In the genomic region with DNA sequence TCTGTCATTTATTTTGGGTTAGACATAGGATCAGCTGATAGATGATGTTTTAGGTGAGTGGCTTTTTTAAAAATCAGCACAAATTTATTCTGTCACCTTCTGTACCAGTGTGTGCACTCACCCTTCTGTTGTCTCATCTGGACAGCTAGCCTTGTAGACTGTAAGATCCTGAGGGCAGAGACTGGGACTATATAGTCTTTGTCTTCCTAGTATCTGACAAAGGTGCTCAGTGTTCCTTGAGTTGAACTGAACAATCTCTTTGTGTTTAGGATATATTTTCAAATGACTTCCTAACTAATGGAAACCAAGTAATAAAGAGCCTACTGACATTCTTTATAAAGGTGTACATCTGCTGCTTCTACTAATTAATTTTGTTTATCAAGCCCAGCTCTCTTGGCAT, we compare ENCODE assay signal across 23 cellular contexts. TPM values are rescaled to one million over a fixed set of nuclear protein-coding genes. Genes with fewer than 3 reads are reported as not detected.
DNase-seq lines count a peak whose midpoint lies in the region; ATAC-seq and TF ChIP-seq lines count a peak whose summit lies in the region.
"Had no signal": no experiment of that assay in that cellular context is flagged by ENCODE, and none has a peak within 500 bp of the region (broad histone marks: within the 10 kb centered on the region; RNA-seq: fewer than 3 reads in every experiment).

No MANE protein-coding gene starts in this region.

- no peak overlapping the region for H2BK12ac ChIP-seq in mesenchymal stem cell (ENCODE audit: low read length in 2 of 2)

- H3K27me3 ChIP-seq in mesenchymal stem cell (ENCODE audit: control insufficient read depth in 1 of 2, insufficient read depth in 1 of 2, low read length in 2 of 2) (no peaks in the 10 kb centered on the region), upper lobe of right lung (no peaks in the 10 kb centered on the region)

- intact Hi-C loops in upper lobe of right lung (cut with DNase I), result no loop called here

- no peak overlapping the region for H4K8ac ChIP-seq in mesenchymal stem cell (ENCODE audit: low read length)

- no peak overlapping the region for H2AK5ac ChIP-seq in mesenchymal stem cell (ENCODE audit: low read length, severe bottlenecking)

- peak overlapping the region; percentile 24 for H3K4me3 Mint-ChIP-seq in T-helper 2 cell treated with Interferon-gamma antibody and Interleukin-4, amounts not matched to agents 5 μg/mL and 100 μg/mL, for 36 hours
- no peak overlapping the region for H3K4me3 Mint-ChIP-seq in activated T-cell treated with anti-CD3 and anti-CD28 coated beads, Interleukin-2, amount 50 U/mL, for 4 hours
- H3K4me3 Mint-ChIP-seq: activated CD4-positive, alpha-beta memory T cell treated with anti-CD3 and anti-CD28 coated beads, Interleukin-2, amount 10 ng/mL, durations not matched to agents 7 days and 5 days; stimulated activated naive B cell treated with anti-CD40 and anti-IgM and Interleukin-4, amounts not matched to agents 10 μg/mL and 1 μg/mL and 100 μg/mL, for 72 hours had no signal

- in situ Hi-C loops in astrocyte of the spinal cord (cut with HindIII; ENCODE audit: low sequenced_read_pairs), result no loop called here

- peaks cover 32% of the 10 kb centered on the region for H3K27me3 Mint-ChIP-seq in T-helper 2 cell treated with Interferon-gamma antibody and Interleukin-4, amounts not matched to agents 5 μg/mL and 100 μg/mL, for 36 hours (ENCODE audit: low read depth)
- H3K27me3 Mint-ChIP-seq in activated T-cell treated with anti-CD3 and anti-CD28 coated beads, Interleukin-2, amount 50 U/mL, for 4 hours (ENCODE audit: low read depth), result peaks cover 42% of the 10 kb centered on the region

- no peak for ATAC-seq in upper lobe of right lung
- no peak for ATAC-seq in activated T-cell treated with anti-CD3 and anti-CD28 coated beads, Interleukin-2, amount 50 U/mL, for 4 hours
- ATAC-seq in GM21526 (IDR thresholded peaks at IDR 0.05; ENCODE audit: low FRiP score, unreplicated experiment), result no peak
- ATAC-seq: Right ventricle myocardium inferior; stimulated activated naive B cell treated with anti-CD40 and anti-IgM and Interleukin-4, amounts not matched to agents 10 μg/mL and 1 μg/mL and 100 μg/mL, for 72 hours had no signal

- H2BK5ac ChIP-seq in mesenchymal stem cell (ENCODE audit: low read depth, low read length, poor library complexity, severe bottlenecking), result no peak overlapping the region

- H3K14ac ChIP-seq in mesenchymal stem cell (ENCODE audit: low read length in 2 of 2), result no peak overlapping the region

- no peaks in the 10 kb centered on the region for H3K9me3 Mint-ChIP-seq in T-helper 2 cell treated with Interferon-gamma antibody and Interleukin-4, amounts not matched to agents 5 μg/mL and 100 μg/mL, for 36 hours
- no peaks in the 10 kb centered on the region for H3K9me3 Mint-ChIP-seq in activated T-cell treated with anti-CD3 and anti-CD28 coated beads, Interleukin-2, amount 50 U/mL, for 4 hours
- H3K9me3 Mint-ChIP-seq: activated CD4-positive, alpha-beta memory T cell treated with anti-CD3 and anti-CD28 coated beads, Interleukin-2, amount 10 ng/mL, durations not matched to agents 7 days and 5 days; stimulated activated naive B cell treated with anti-CD40 and anti-IgM and Interleukin-4, amounts not matched to agents 10 μg/mL and 1 μg/mL and 100 μg/mL, for 72 hours had no signal

- no peak overlapping the region for H3K18ac ChIP-seq in mesenchymal stem cell (ENCODE audit: low read depth in 1 of 2, low read length in 2 of 2)

- no peak overlapping the region for H3K23ac ChIP-seq in mesenchymal stem cell (ENCODE audit: low read length in 2 of 2)

- H3K9ac ChIP-seq in mesenchymal stem cell (ENCODE audit: low read length), result no peak overlapping the region

- TF ChIP-seq CTCF in astrocyte of the spinal cord (IDR thresholded peaks at IDR 0.05; ENCODE audit: low read depth, low read length), result no peak
- no peak for TF ChIP-seq CTCF in upper lobe of right lung (IDR thresholded peaks at IDR 0.05)

- H3K4me2 ChIP-seq in mesenchymal stem cell (ENCODE audit: low read length, poor library complexity, severe bottlenecking), result peak overlapping the region; percentile 0

- no peak overlapping the region for H3K27ac Mint-ChIP-seq in T-helper 2 cell treated with Interferon-gamma antibody and Interleukin-4, amounts not matched to agents 5 μg/mL and 100 μg/mL, for 36 hours
- H3K27ac Mint-ChIP-seq: activated CD4-positive, alpha-beta memory T cell treated with anti-CD3 and anti-CD28 coated beads, Interleukin-2, amount 10 ng/mL, durations not matched to agents 7 days and 5 days; stimulated activated naive B cell treated with anti-CD40 and anti-IgM and Interleukin-4, amounts not matched to agents 10 μg/mL and 1 μg/mL and 100 μg/mL, for 72 hours had no signal

- no peak for DNase-seq in T-helper 2 cell treated with Interferon-gamma antibody and Interleukin-4, amounts not matched to agents 5 μg/mL and 100 μg/mL, for 36 hours (ENCODE audit: low spot score)
- DNase-seq in T-helper 2 cell (no peak), astrocyte of the spinal cord (ENCODE audit: low read depth, low spot score) (no peak), mesenchymal stem cell (no peak), upper lobe of right lung (no peak), NCI-H526 treated with DMSO at 0.1 percent for 48 hours (lab: John Stamatoyannopoulos, UW) (no peak)
- no peak for DNase-seq in activated T-cell treated with anti-CD3 and anti-CD28 coated beads, Interleukin-2, amount 50 U/mL, for 4 hours
- DNase-seq: activated CD4-positive, alpha-beta memory T cell treated with anti-CD3 and anti-CD28 coated beads, Interleukin-2, amount 10 ng/mL, durations not matched to agents 7 days and 5 days; central memory CD4-positive, alpha-beta T cell; DMS79; effector CD4-positive, alpha-beta T cell; hippocampal formation; islet precursor cell; mesendoderm; NCI-H146; NCI-H226; stimulated activated naive B cell treated with anti-CD40 and anti-IgM and Interleukin-4, amounts not matched to agents 10 μg/mL and 1 μg/mL and 100 μg/mL, for 72 hours had no signal

- H2AFZ ChIP-seq in mesenchymal stem cell (ENCODE audit: low read depth, low read length), result no peak overlapping the region

- H3K4me1 ChIP-seq in mesenchymal stem cell (ENCODE audit: control insufficient read depth, insufficient read depth, low read depth, low read length) (peaks cover 7% of the 10 kb centered on the region), upper lobe of right lung (peaks cover 23% of the 10 kb centered on the region)

- H3K4me1 Mint-ChIP-seq in T-helper 2 cell treated with Interferon-gamma antibody and Interleukin-4, amounts not matched to agents 5 μg/mL and 100 μg/mL, for 36 hours (ENCODE audit: low read depth), result peaks cover 21% of the 10 kb centered on the region
- H3K4me1 Mint-ChIP-seq in activated T-cell treated with anti-CD3 and anti-CD28 coated beads, Interleukin-2, amount 50 U/mL, for 4 hours (ENCODE audit: low read depth), result peaks cover 14% of the 10 kb centered on the region

- H3K9me3 ChIP-seq in mesenchymal stem cell (ENCODE audit: control insufficient read depth, low read length) (no peaks in the 10 kb centered on the region), upper lobe of right lung (no peaks in the 10 kb centered on the region)

- H3K36me3 ChIP-seq in mesenchymal stem cell (ENCODE audit: control insufficient read depth in 1 of 2, insufficient read depth in 2 of 2, low read depth in 1 of 2, low read length in 2 of 2) (peaks cover 0 to 9% of the 10 kb centered on the region in 2 experiments), upper lobe of right lung (no peaks in the 10 kb centered on the region)

- H3K27ac ChIP-seq in mesenchymal stem cell (ENCODE audit: low read length, poor library complexity, severe bottlenecking) (no peak overlapping the region), upper lobe of right lung (no peak overlapping the region)
- H3K27ac ChIP-seq: C4-2B had no signal

- H2BK120ac ChIP-seq in mesenchymal stem cell (ENCODE audit: low read depth, low read length), result no peak overlapping the region

- H3K4me3 ChIP-seq in astrocyte of the spinal cord (ENCODE audit: low read depth, low read length), result peak overlapping the region; percentile 70
- H3K4me3 ChIP-seq in mesenchymal stem cell (ENCODE audit: insufficient read depth in 1 of 2, low read depth in 1 of 2, low read length in 2 of 2), result no peak overlapping the region
- peak overlapping the region; percentile 15 for H3K4me3 ChIP-seq in upper lobe of right lung

- H2BK15ac ChIP-seq in mesenchymal stem cell (ENCODE audit: low read depth, poor library complexity, severe bottlenecking), result no peak overlapping the region

- no peaks in the 10 kb centered on the region for H3K79me1 ChIP-seq in mesenchymal stem cell (replicated peaks; ENCODE audit: low read length, poor library complexity, severe bottlenecking)

- H3K4ac ChIP-seq in mesenchymal stem cell (ENCODE audit: low read depth in 1 of 2, low read length in 2 of 2), result no peak overlapping the region

- H3K36me3 Mint-ChIP-seq in T-helper 2 cell treated with Interferon-gamma antibody and Interleukin-4, amounts not matched to agents 5 μg/mL and 100 μg/mL, for 36 hours (ENCODE audit: low read depth), result peaks cover 3% of the 10 kb centered on the region
- peaks cover 2% of the 10 kb centered on the region for H3K36me3 Mint-ChIP-seq in activated T-cell treated with anti-CD3 and anti-CD28 coated beads, Interleukin-2, amount 50 U/mL, for 4 hours (ENCODE audit: insufficient read depth)
- H3K36me3 Mint-ChIP-seq: stimulated activated naive B cell treated with anti-CD40 and anti-IgM and Interleukin-4, amounts not matched to agents 10 μg/mL and 1 μg/mL and 100 μg/mL, for 72 hours had no signal

- H4K91ac ChIP-seq in mesenchymal stem cell (ENCODE audit: low read length), result no peak overlapping the region

RNA-seq across cellular contexts. Expression of a gene that starts 3.0 kb away (rescaled TPM):
- polyA plus RNA-seq in mesenchymal stem cell (2013, experiment 1 of 2), result 58.0 TPM
- 59.6 TPM for polyA plus RNA-seq in mesenchymal stem cell (2013, experiment 2 of 2)
- total RNA-seq in upper lobe of right lung, result 19.5 TPM
- 1 to 10 TPM; 1.5 to 1.9 (median 1.5) TPM for total RNA-seq in activated T-cell treated with anti-CD3 and anti-CD28 coated beads, Interleukin-2, amount 50 U/mL, for 4 hours

RNA-seq across cellular contexts. Expression of a gene that starts 59.7 kb away (rescaled TPM):
- 0.12 TPM for polyA plus RNA-seq in mesenchymal stem cell (2013, experiment 1 of 2)
- polyA plus RNA-seq in mesenchymal stem cell (2013, experiment 2 of 2), result 0.04 TPM
- total RNA-seq in upper lobe of right lung, result 163 TPM
- total RNA-seq in activated T-cell treated with anti-CD3 and anti-CD28 coated beads, Interleukin-2, amount 50 U/mL, for 4 hours, result under 1 TPM in 2 of 3 donors, not detected in 1; 0.03 TPM
- total RNA-seq: A673; activated CD4-positive, alpha-beta memory T cell treated with anti-CD3 and anti-CD28 coated beads, Interleukin-2, amount 10 ng/mL, durations not matched to agents 7 days and 5 days; H1; T-helper 1 cell treated with Interleukin-12 subunit alpha and Interleukin-12 subunit beta and Interleukin-4 antibody, amounts not matched to agents 30 ng/mL and 1 ng/mL, for 36 hours had no signal
- polyA plus RNA-seq: H1 had no signal

Comparison
In these comparisons a context has a peak if more than half of its experiments do, and no peak if none do; other contexts are left out.
1. H3K4me3 ChIP-seq: peak in astrocyte of the spinal cord (single experiment) and upper lobe of right lung (single experiment); none in mesenchymal stem cell (0 of 2).
2. RNA of a gene that starts 59.7 kb away (total RNA-seq): 163 TPM in upper lobe of right lung (single experiment); 0.03 TPM in activated T-cell treated with anti-CD3 and anti-CD28 coated beads, Interleukin-2, amount 50 U/mL, for 4 hours; every median in the first group is over 100 times any median in the second.